ENCODE assay signal across 23 cellular contexts in the genomic region with DNA sequence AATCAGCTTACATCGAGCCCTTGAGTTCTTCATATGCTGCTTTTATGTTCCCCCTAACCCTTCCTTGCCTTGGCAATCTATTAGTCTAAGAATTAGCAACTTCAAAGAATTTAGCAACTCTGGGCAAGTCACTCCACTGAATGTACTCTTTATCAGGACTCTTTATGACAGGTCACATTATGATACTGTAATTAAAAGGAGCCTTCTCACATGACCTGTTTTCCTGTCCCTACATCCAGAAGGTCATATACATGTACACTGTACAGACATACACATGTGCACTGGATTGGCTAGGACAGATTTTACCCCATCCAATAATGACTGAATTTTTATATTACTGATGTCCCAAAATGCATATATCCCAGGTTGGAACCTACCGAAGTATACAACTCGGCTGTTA.
A peak's percentile ranks its signal among the peaks of the same experiment; 100 is the strongest.
DNase-seq lines count a peak whose midpoint lies in the region; ATAC-seq, FAIRE-seq and TF ChIP-seq lines count a peak whose summit lies in the region.
"Had no signal": no experiment of that assay in that cellular context is flagged by ENCODE, and none has a peak within 500 bp of the region (broad histone marks: within the 10 kb centered on the region; RNA-seq: fewer than 3 reads in every experiment).

No MANE protein-coding gene starts in this region.

- no peak for DNase-seq in activated CD4-positive, alpha-beta memory T cell treated with anti-CD3 and anti-CD28 coated beads for 36 hours
- DNase-seq in activated CD4-positive, alpha-beta memory T cell treated with anti-CD3 and anti-CD28 coated beads, Interleukin-2, amount 10 ng/mL, durations not matched to agents 7 days and 5 days: no peak
- no peak for DNase-seq in CD4-positive, alpha-beta T cell
- DNase-seq in dorsolateral prefrontal cortex (no peak), small intestine (peak; percentile 77), NCI-H1436 treated with DMSO at 0.1 percent for 48 hours (lab: John Stamatoyannopoulos, UW) (no peak), cerebellar cortex (ENCODE audit: low spot score) (no peak)
- DNase-seq: 8988T; CD8-positive, alpha-beta memory T cell; DMS53; EL; MV-4-11; NCI-H1105 treated with DMSO at 0.1 percent for 48 hours; NCI-H1694; NCI-H2081; NCI-H2171; NCI-H345; NCI-H524; NCI-H774 had no signal

- peaks cover 15 to 28% of the 10 kb centered on the region in 2 donors for H3K4me1 ChIP-seq in small intestine (ENCODE audit: control insufficient read depth in 2 of 2, insufficient read depth in 1 of 2, low read depth in 1 of 2, low read length in 1 of 2)

- POLR2A ChIA-PET in activated CD4-positive, alpha-beta memory T cell treated with anti-CD3 and anti-CD28 coated beads for 36 hours (lab: Charles Lee): no interaction called here
- POLR2A ChIA-PET in activated CD4-positive, alpha-beta memory T cell treated with anti-CD3 and anti-CD28 coated beads, Interleukin-2, amount 10 ng/mL, durations not matched to agents 7 days and 5 days (lab: Charles Lee): interaction anchor here (0.5 to 1.1 kb wide), 2 partner anchors 16 to 959 kb away, joined by 3 to 4 read pairs; no protein-coding TSS in a partner anchor
- POLR2A ChIA-PET in CD4-positive, alpha-beta T cell (lab: Charles Lee): interaction anchor here (0.7 to 2.4 kb wide), 2 partner anchors 10 to 19 kb away, joined by 3 to 5 read pairs; no protein-coding TSS in a partner anchor

- no peaks in the 10 kb centered on the region for H3K36me3 ChIP-seq in small intestine (ENCODE audit: control insufficient read depth in 2 of 2, insufficient read depth in 2 of 2, low read length in 2 of 2)

- TF ChIP-seq CTCF in CD4-positive, alpha-beta T cell (IDR thresholded peaks at IDR 0.05): no peak
- TF ChIP-seq CTCF in dorsolateral prefrontal cortex (IDR thresholded peaks at IDR 0.05 in 54 of 56, conservative IDR thresholded peaks at IDR 0.05 in 2 of 56; ENCODE audit: low read depth in 1 of 56, partially characterized antibody in 56 of 56): no peak

- no peaks in the 10 kb centered on the region for H3K27me3 ChIP-seq in CD4-positive, alpha-beta T cell (ENCODE audit: control insufficient read depth, insufficient read depth, low read length)
- H3K27me3 ChIP-seq in dorsolateral prefrontal cortex: no peaks in the 10 kb centered on the region
- no peaks in the 10 kb centered on the region for H3K27me3 ChIP-seq in small intestine (ENCODE audit: control insufficient read depth in 2 of 2, insufficient read depth in 2 of 2, low read length in 2 of 2)
- H3K27me3 ChIP-seq: BLaER1 treated with 17β-estradiol and CSF1 and Interleukin-3, amounts not matched to agents 10 nM and 100 nM had no signal

- 22 to 65% (median 40%) methylated on average over 3 of the region's 3 CpGs for WGBS in small intestine, 3 donors

- peaks cover 4% of the 10 kb centered on the region for H3K36me3 Mint-ChIP-seq in activated CD4-positive, alpha-beta memory T cell treated with anti-CD3 and anti-CD28 coated beads for 36 hours
- no peaks in the 10 kb centered on the region for H3K36me3 Mint-ChIP-seq in activated CD4-positive, alpha-beta memory T cell treated with anti-CD3 and anti-CD28 coated beads, Interleukin-2, amount 10 ng/mL, durations not matched to agents 7 days and 5 days (ENCODE audit: low read depth)
- H3K36me3 Mint-ChIP-seq in CD4-positive, alpha-beta T cell (ENCODE audit: low read depth): no peaks in the 10 kb centered on the region

- ATAC-seq in CD4-positive, alpha-beta T cell (ENCODE audit: poor library complexity): no peak
- ATAC-seq in activated CD4-positive, CD25-positive, alpha-beta regulatory T cell treated with anti-CD3 and anti-CD28 coated beads, Interleukin-2, amount 50 U/mL, for 24 hours: no peak
- ATAC-seq: Panc1 had no signal

- FAIRE-seq in small intestine (lab: Jason Lieb, UNC): no peak

- no peaks in the 10 kb centered on the region for H3K9me3 ChIP-seq in CD4-positive, alpha-beta T cell (ENCODE audit: control insufficient read depth, low read length)
- no peaks in the 10 kb centered on the region for H3K9me3 ChIP-seq in small intestine (ENCODE audit: control insufficient read depth, low read depth)
- H3K9me3 ChIP-seq: BLaER1 treated with 17β-estradiol and CSF1 and Interleukin-3, amounts not matched to agents 10 nM and 100 nM had no signal

- H3K4me3 ChIP-seq in dorsolateral prefrontal cortex (no peak overlapping the region), small intestine (ENCODE audit: low read depth in 1 of 2, low read length in 2 of 2) (no peak overlapping the region)
- H3K4me3 ChIP-seq: BLaER1 treated with 17β-estradiol and CSF1 and Interleukin-3, amounts not matched to agents 10 nM and 100 nM had no signal

- H3K27me3 Mint-ChIP-seq in activated CD4-positive, alpha-beta memory T cell treated with anti-CD3 and anti-CD28 coated beads for 36 hours: no peaks in the 10 kb centered on the region
- H3K27me3 Mint-ChIP-seq in activated CD4-positive, alpha-beta memory T cell treated with anti-CD3 and anti-CD28 coated beads, Interleukin-2, amount 10 ng/mL, durations not matched to agents 7 days and 5 days: no peaks in the 10 kb centered on the region
- no peaks in the 10 kb centered on the region for H3K27me3 Mint-ChIP-seq in CD4-positive, alpha-beta T cell
- H3K27me3 Mint-ChIP-seq: CD8-positive, alpha-beta memory T cell; IgD-negative memory B cell had no signal

- H3K4me1 Mint-ChIP-seq in activated CD4-positive, alpha-beta memory T cell treated with anti-CD3 and anti-CD28 coated beads for 36 hours (ENCODE audit: low read depth): peaks cover 89% of the 10 kb centered on the region
- H3K4me1 Mint-ChIP-seq in activated CD4-positive, alpha-beta memory T cell treated with anti-CD3 and anti-CD28 coated beads, Interleukin-2, amount 10 ng/mL, durations not matched to agents 7 days and 5 days: peaks cover 56% of the 10 kb centered on the region
- H3K4me1 Mint-ChIP-seq in CD4-positive, alpha-beta T cell (ENCODE audit: low read depth): peaks cover 98% of the 10 kb centered on the region

- no peaks in the 10 kb centered on the region for H3K9me3 Mint-ChIP-seq in activated CD4-positive, alpha-beta memory T cell treated with anti-CD3 and anti-CD28 coated beads for 36 hours
- H3K9me3 Mint-ChIP-seq in activated CD4-positive, alpha-beta memory T cell treated with anti-CD3 and anti-CD28 coated beads, Interleukin-2, amount 10 ng/mL, durations not matched to agents 7 days and 5 days: no peaks in the 10 kb centered on the region
- no peaks in the 10 kb centered on the region for H3K9me3 Mint-ChIP-seq in CD4-positive, alpha-beta T cell
- H3K9me3 Mint-ChIP-seq: CD8-positive, alpha-beta memory T cell; IgD-negative memory B cell had no signal

- intact Hi-C loops in activated CD4-positive, alpha-beta memory T cell treated with anti-CD3 and anti-CD28 coated beads for 36 hours (cut with micrococcal nuclease): no loop called here
- intact Hi-C loops in CD4-positive, alpha-beta T cell (cut with DNase I, micrococcal nuclease): no loop called here
- intact Hi-C loops in dorsolateral prefrontal cortex (cut with DNase I): loop anchor here in 1 of 2 donors (10.0 kb wide), 1 partner anchor 110 kb away; no protein-coding TSS in a partner anchor

- peak overlapping the region; percentile 18 for H3K27ac Mint-ChIP-seq in activated CD4-positive, alpha-beta memory T cell treated with anti-CD3 and anti-CD28 coated beads for 36 hours
- H3K27ac Mint-ChIP-seq in activated CD4-positive, alpha-beta memory T cell treated with anti-CD3 and anti-CD28 coated beads, Interleukin-2, amount 10 ng/mL, durations not matched to agents 7 days and 5 days: no peak overlapping the region
- H3K27ac Mint-ChIP-seq in CD4-positive, alpha-beta T cell: peak overlapping the region; percentile 24

- H3K4me3 Mint-ChIP-seq in activated CD4-positive, alpha-beta memory T cell treated with anti-CD3 and anti-CD28 coated beads for 36 hours: no peak overlapping the region
- no peak overlapping the region for H3K4me3 Mint-ChIP-seq in activated CD4-positive, alpha-beta memory T cell treated with anti-CD3 and anti-CD28 coated beads, Interleukin-2, amount 10 ng/mL, durations not matched to agents 7 days and 5 days
- no peak overlapping the region for H3K4me3 Mint-ChIP-seq in CD4-positive, alpha-beta T cell
- H3K4me3 Mint-ChIP-seq: CD8-positive, alpha-beta memory T cell; IgD-negative memory B cell had no signal

- CTCF ChIA-PET in activated CD4-positive, alpha-beta memory T cell treated with anti-CD3 and anti-CD28 coated beads for 36 hours (lab: Charles Lee): no interaction called here
- CTCF ChIA-PET in activated CD4-positive, alpha-beta memory T cell treated with anti-CD3 and anti-CD28 coated beads, Interleukin-2, amount 10 ng/mL, durations not matched to agents 7 days and 5 days (lab: Charles Lee): no interaction called here
- CTCF ChIA-PET in CD4-positive, alpha-beta T cell (lab: Charles Lee): no interaction called here

- no peak overlapping the region for H3K27ac ChIP-seq in CD4-positive, alpha-beta T cell (ENCODE audit: low read depth, low read length)
- peak overlapping the region in 46 of 59 donors; percentile 7 to 99 (median 94) for H3K27ac ChIP-seq in dorsolateral prefrontal cortex
- no peak overlapping the region for H3K27ac ChIP-seq in small intestine (ENCODE audit: low read depth in 1 of 2, low read length in 1 of 2)
- H3K27ac ChIP-seq: BLaER1 treated with 17β-estradiol and CSF1 and Interleukin-3, amounts not matched to agents 10 nM and 100 nM had no signal

Comparison
In these comparisons a context has a peak if more than half of its experiments do, and no peak if none do; other contexts are left out.
1. H3K27ac ChIP-seq: peak in dorsolateral prefrontal cortex (46 of 59); none in CD4-positive, alpha-beta T cell (single experiment) and small intestine (0 of 2).